In genomic region chr19:1850809-1851544, GRCh38 we compare ENCODE assay signal across 11 cellular contexts. TPM values are rescaled to one million over a fixed set of nuclear protein-coding genes. Genes with fewer than 3 reads are reported as not detected.
DNase-seq lines count a peak whose midpoint lies in the region; ATAC-seq and TF ChIP-seq lines count a peak whose summit lies in the region.
"Had no signal": no experiment of that assay in that cellular context is flagged by ENCODE, and none has a peak within 500 bp of the region (broad histone marks: within the 10 kb centered on the region; RNA-seq: fewer than 3 reads in every experiment).

No MANE protein-coding gene starts in this region.

- no peaks in the 10 kb centered on the region for H3K9me3 Mint-ChIP-seq in activated naive CD4-positive, alpha-beta T cell treated with anti-CD3 and anti-CD28 coated beads for 36 hours
- H3K9me3 Mint-ChIP-seq in effector memory CD8-positive, alpha-beta T cell = no peaks in the 10 kb centered on the region

- peaks cover 4% of the 10 kb centered on the region for H3K36me3 Mint-ChIP-seq in activated naive CD4-positive, alpha-beta T cell treated with anti-CD3 and anti-CD28 coated beads for 36 hours (ENCODE audit: low read depth)
- peaks cover 74% of the 10 kb centered on the region for H3K36me3 Mint-ChIP-seq in effector memory CD8-positive, alpha-beta T cell (ENCODE audit: insufficient read depth)

- 77 to 85% (median 81%) methylated on average over 23 of the region's 23 CpGs for WGBS in spleen, 5 donors

- peaks cover 64% of the 10 kb centered on the region for H3K4me1 Mint-ChIP-seq in activated naive CD4-positive, alpha-beta T cell treated with anti-CD3 and anti-CD28 coated beads for 36 hours (ENCODE audit: low read depth)
- H3K4me1 Mint-ChIP-seq in effector memory CD8-positive, alpha-beta T cell (ENCODE audit: low read depth in 2 of 2) = peaks cover 32 to 43% of the 10 kb centered on the region in 2 donors

- H3K27me3 ChIP-seq in spleen (replicated peaks in 1 of 7) = no peaks in the 10 kb centered on the region
- H3K27me3 ChIP-seq: colonic mucosa had no signal

- H3K27ac Mint-ChIP-seq in activated naive CD4-positive, alpha-beta T cell treated with anti-CD3 and anti-CD28 coated beads for 36 hours = peak overlapping the region; percentile 69
- H3K27ac Mint-ChIP-seq in effector memory CD8-positive, alpha-beta T cell = peak overlapping the region; percentile 60 to 88

- peak overlapping the region in 3 of 8 donors; percentile 31 to 99 (median 48) for H3K27ac ChIP-seq in spleen
- H3K27ac ChIP-seq: colonic mucosa, parathyroid adenoma had no signal

- intact Hi-C loops in activated naive CD4-positive, alpha-beta T cell treated with anti-CD3 and anti-CD28 coated beads for 36 hours (cut with micrococcal nuclease) = no loop called here
- intact Hi-C loops in spleen (cut with DNase I; ENCODE audit: low total_unique reads) (no loop called here), left colon (cut with DNase I, micrococcal nuclease) (no loop called here)

- no peak overlapping the region for H3K4me3 ChIP-seq in spleen
- H3K4me3 ChIP-seq: colonic mucosa had no signal

- H3K36me3 ChIP-seq in spleen = peaks cover 0 to 18% (median 6%) of the 10 kb centered on the region in 6 donors
- H3K36me3 ChIP-seq: colonic mucosa had no signal

- DNase-seq in activated naive CD4-positive, alpha-beta T cell treated with anti-CD3 and anti-CD28 coated beads for 36 hours = no peak
- DNase-seq in activated naive CD4-positive, alpha-beta T cell treated with Interleukin-2 at 50 U/mL for 16 hours = no peak
- DNase-seq in NCI-H69 (lab: John Stamatoyannopoulos, UW) (peak; percentile 56), spleen (peak; percentile 78), left colon (no peak), NOMO-1 treated with DMSO at 0.1 percent for 48 hours (lab: John Stamatoyannopoulos, UW; ENCODE audit: unreplicated experiment) (no peak), NCI-H1092 treated with DMSO at 0.1 percent for 48 hours (lab: John Stamatoyannopoulos, UW) (no peak)
- DNase-seq in effector memory CD8-positive, alpha-beta T cell = no peak
- DNase-seq: colonic mucosa, Karpas-422 had no signal

- peaks cover 55 to 92% (median 75%) of the 10 kb centered on the region in 6 donors for H3K4me1 ChIP-seq in spleen

- H3K27me3 Mint-ChIP-seq in activated naive CD4-positive, alpha-beta T cell treated with anti-CD3 and anti-CD28 coated beads for 36 hours (ENCODE audit: low read depth) = no peaks in the 10 kb centered on the region
- H3K27me3 Mint-ChIP-seq in effector memory CD8-positive, alpha-beta T cell = no peaks in the 10 kb centered on the region

- ATAC-seq in effector memory CD8-positive, alpha-beta T cell (replicated peaks) = no peak
- ATAC-seq in left colon = no peak

- no peaks in the 10 kb centered on the region for H3K9me3 ChIP-seq in spleen
- H3K9me3 ChIP-seq: colonic mucosa had no signal

- no peak overlapping the region for H3K4me3 Mint-ChIP-seq in activated naive CD4-positive, alpha-beta T cell treated with anti-CD3 and anti-CD28 coated beads for 36 hours
- H3K4me3 Mint-ChIP-seq in effector memory CD8-positive, alpha-beta T cell = peak overlapping the region; percentile 44 to 50

- TF ChIP-seq POLR2A in spleen (IDR thresholded peaks at IDR 0.05) = no peak

- peak in 1 of 11 experiments; percentile 1 for TF ChIP-seq CTCF in spleen (IDR thresholded peaks at IDR 0.05 in 8 of 11, conservative IDR thresholded peaks at IDR 0.05 in 3 of 11)

- CTCF ChIA-PET in activated naive CD4-positive, alpha-beta T cell treated with anti-CD3 and anti-CD28 coated beads for 36 hours (lab: Charles Lee) = no interaction called here

RNA-seq across cellular contexts. Expression of gene REXO1, which starts 2.7 kb away (rescaled TPM):
- 10 to 100 TPM; 39.8 to 47.6 TPM for total RNA-seq in activated naive CD4-positive, alpha-beta T cell treated with anti-CD3 and anti-CD28 coated beads for 36 hours
- 10 to 100 TPM; 35.7 to 88.1 (median 59.2) TPM for total RNA-seq in spleen
- 10 to 100 TPM; 13.4 to 52.3 (median 27.4) TPM for polyA plus RNA-seq in spleen
- total RNA-seq in left colon = 10 to 100 TPM; 41.9 to 43.0 TPM

RNA-seq across cellular contexts. Expression of gene KLF16, which starts 12.4 kb away (rescaled TPM):
- 10 to 100 TPM; 13.5 to 15.0 TPM for total RNA-seq in activated naive CD4-positive, alpha-beta T cell treated with anti-CD3 and anti-CD28 coated beads for 36 hours
- total RNA-seq in spleen (10 to 100 TPM; 12.9 to 39.0 (median 29.5) TPM), left colon (10 to 100 TPM; 30.6 to 35.9 TPM)
- polyA plus RNA-seq in spleen = 10 to 100 TPM in 1 of 3 donors, 1 to 10 TPM in 2; 7.1 to 19.5 (median 8.1) TPM

RNA-seq across cellular contexts. Expression of gene ABHD17A, which starts 34.3 kb away (rescaled TPM):
- 10 to 100 TPM; 79.3 to 79.9 TPM for total RNA-seq in activated naive CD4-positive, alpha-beta T cell treated with anti-CD3 and anti-CD28 coated beads for 36 hours
- total RNA-seq in spleen (100 to 1,000 TPM in 2 of 7 donors, 10 to 100 TPM in 5; 73.4 to 104 (median 83.0) TPM), left colon (10 to 100 TPM; 61.5 to 63.5 TPM)
- 100 to 1,000 TPM in 1 of 3 donors, 10 to 100 TPM in 2; 80.4 to 107 (median 88.1) TPM for polyA plus RNA-seq in spleen

RNA-seq across cellular contexts. Expression of gene ATP8B3, which starts 38.9 kb away (rescaled TPM):
- total RNA-seq in activated naive CD4-positive, alpha-beta T cell treated with anti-CD3 and anti-CD28 coated beads for 36 hours = 1 to 10 TPM; 6.1 to 8.4 TPM
- total RNA-seq in spleen = 10 to 100 TPM in 1 of 7 donors, 1 to 10 TPM in 6; 5.4 to 10.1 (median 7.3) TPM
- polyA plus RNA-seq in spleen = 1 to 10 TPM; 1.9 to 3.9 (median 2.3) TPM
- under 1 TPM; 0.52 to 0.84 TPM for total RNA-seq in left colon

RNA-seq across cellular contexts. Expression of gene ADAT3, which starts 54.2 kb away (rescaled TPM):
- total RNA-seq in activated naive CD4-positive, alpha-beta T cell treated with anti-CD3 and anti-CD28 coated beads for 36 hours = 1 to 10 TPM; 3.0 to 3.4 TPM
- total RNA-seq in spleen = 10 to 100 TPM in 2 of 7 donors, 1 to 10 TPM in 5; 6.4 to 11.0 (median 8.3) TPM
- 1 to 10 TPM; 3.2 to 9.4 (median 4.0) TPM for polyA plus RNA-seq in spleen
- 10 to 100 TPM; 19.1 to 29.1 TPM for total RNA-seq in left colon

Comparison
In these comparisons a context has a peak if more than half of its experiments do, and no peak if none do; other contexts are left out.
1. DNase-seq: peak in NCI-H69 (single experiment) and spleen (single experiment); none in activated naive CD4-positive, alpha-beta T cell treated with anti-CD3 and anti-CD28 coated beads for 36 hours (single experiment), activated naive CD4-positive, alpha-beta T cell treated with Interleukin-2 at 50 U/mL for 16 hours (single experiment), effector memory CD8-positive, alpha-beta T cell (0 of 3), left colon (0 of 2), NOMO-1 treated with DMSO at 0.1 percent for 48 hours (single experiment) and NCI-H1092 treated with DMSO at 0.1 percent for 48 hours (single experiment).